Comparison of ENCODE assay signal across 8 cellular contexts in genomic region chr7:3922175-3922635, GRCh38.
DNase-seq lines count a peak whose midpoint lies in the region; ATAC-seq, FAIRE-seq and TF ChIP-seq lines count a peak whose summit lies in the region.

No MANE protein-coding gene starts in this region.

- dilution Hi-C loops in keratinocyte (cut with MboI; ENCODE audit: extremely low pct_ligation_motif_present, low sequenced_read_pairs) = no loop called here

- H3K9ac ChIP-seq in HUES48 (ENCODE audit: low read depth, low read length) (no peak overlapping the region; the same call in 1 of the 2 replicates), keratinocyte (ENCODE audit: control insufficient read depth, extremely low read depth, insufficient read depth, low read length) (peak overlapping the region; percentile 40)

- H3K4me2 ChIP-seq in keratinocyte (ENCODE audit: control insufficient read depth, extremely low read depth, insufficient read depth, low read depth, low read length) = peak overlapping the region; percentile 39

- H2AFZ ChIP-seq in keratinocyte (ENCODE audit: control insufficient read depth, low read length) = peak overlapping the region; percentile 70

- no peaks in the 10 kb centered on the region for H3K27me3 ChIP-seq in HUES48 (ENCODE audit: control insufficient read depth, insufficient read depth, low read length)
- no peaks in the 10 kb centered on the region for H3K27me3 ChIP-seq in body of pancreas
- H3K27me3 ChIP-seq in keratinocyte (ENCODE audit: control insufficient read depth, extremely low read depth, insufficient read depth, low read length) = peaks cover 3% of the 10 kb centered on the region

- DNase-seq in AG04449 (ENCODE audit: low read depth, low spot score) (peak; percentile 31), body of pancreas (peak; percentile 44 to 79 (median 68)), keratinocyte (ENCODE audit: low read depth, low spot score) (peak; percentile 48), urothelium cell line (ENCODE audit: low spot score) (peak; percentile 96), NCI-H1436 (lab: John Stamatoyannopoulos, UW) (no peak), hepatic stellate cell (ENCODE audit: low spot score) (no peak)
- DNase-seq in effector CD8-positive, alpha-beta T cell (lab: John Stamatoyannopoulos, UW) = no peak

- H4K20me1 ChIP-seq in keratinocyte (ENCODE audit: control insufficient read depth, extremely low read depth, insufficient read depth, low read length) = no peaks in the 10 kb centered on the region

- H3K9me3 ChIP-seq in HUES48 (ENCODE audit: control insufficient read depth, insufficient read depth, low read length) (no peaks in the 10 kb centered on the region), body of pancreas (no peaks in the 10 kb centered on the region), keratinocyte (ENCODE audit: control insufficient read depth, low read depth, low read length) (no peaks in the 10 kb centered on the region)

- H3K9me1 ChIP-seq in keratinocyte (ENCODE audit: control insufficient read depth, extremely low read depth, insufficient read depth, low read length) = no peaks in the 10 kb centered on the region

- ATAC-seq in body of pancreas = peak; percentile 72

- 31 to 66% methylated on average over 9 to 10 of the region's 10 CpGs for WGBS in body of pancreas, 2 donors

- H3K27ac ChIP-seq in HUES48 (ENCODE audit: low read depth, low read length) (peak overlapping the region; percentile 36), body of pancreas (no peak overlapping the region), keratinocyte (ENCODE audit: control insufficient read depth, insufficient read depth, low read length) (no peak overlapping the region)

- FAIRE-seq in keratinocyte (lab: Jason Lieb, UNC) (peak; percentile 90), urothelium cell line (lab: Jason Lieb, UNC) (peak; percentile 99)

- H3K4me3 ChIP-seq in AG04449 (ENCODE audit: low read depth, low read length) (no peak overlapping the region), HUES48 (ENCODE audit: low read depth, low read length) (no peak overlapping the region), body of pancreas (no peak overlapping the region), keratinocyte (ENCODE audit: control insufficient read depth in 2 of 3, extremely low read depth in 1 of 3, insufficient read depth in 2 of 3, low read depth in 1 of 3, low read length in 3 of 3) (no peak overlapping the region)

- intact Hi-C loops in body of pancreas (cut with DNase I) = no loop called here

- CTCF ChIA-PET in AG04449 (lab: Yijun Ruan, JAX) = no interaction called here

- POLR2A ChIA-PET in AG04449 (lab: Yijun Ruan, JAX) = no interaction called here

- TF ChIP-seq CTCF in AG04449 (IDR thresholded peaks at IDR 0.05; ENCODE audit: insufficient read depth, low read length, missing control alignments) (no peak), body of pancreas (IDR thresholded peaks at IDR 0.05) (peak in 5 of 7 experiments; percentile 8 to 40 (median 24)), keratinocyte (optimal IDR thresholded peaks at IDR 0.05 in 1 of 3, IDR thresholded peaks at IDR 0.05 in 1 of 3, conservative IDR thresholded peaks at IDR 0.05 in 1 of 3; ENCODE audit: extremely low read depth in 1 of 3, insufficient read depth in 2 of 3, low read length in 3 of 3) (peak; percentile 44 to 73 (median 57))

- H3K36me3 ChIP-seq in HUES48 (ENCODE audit: control insufficient read depth, insufficient read depth, low read length) (no peaks in the 10 kb centered on the region), body of pancreas (replicated peaks in 1 of 2; ENCODE audit: insufficient read depth in 1 of 2, low read depth in 2 of 2) (no peaks in the 10 kb centered on the region), keratinocyte (ENCODE audit: control insufficient read depth in 2 of 2, extremely low read depth in 1 of 2, insufficient read depth in 2 of 2, low read length in 2 of 2) (no peaks in the 10 kb centered on the region)

- no peaks in the 10 kb centered on the region for H3K79me2 ChIP-seq in keratinocyte (ENCODE audit: control insufficient read depth, insufficient read depth, low read length)

- TF ChIP-seq POLR2A in body of pancreas (IDR thresholded peaks at IDR 0.05) = no peak

- H3K4me1 ChIP-seq in HUES48 (ENCODE audit: control insufficient read depth, insufficient read depth, low read length) (peaks cover 7% of the 10 kb centered on the region; the same call in 1 of the 2 replicates), body of pancreas (peaks cover 15% of the 10 kb centered on the region), keratinocyte (ENCODE audit: control insufficient read depth, extremely low read depth, insufficient read depth, low read length) (peaks cover 11% of the 10 kb centered on the region)

Comparison
In these comparisons a context has a peak if more than half of its experiments do, and no peak if none do; other contexts are left out.
1. DNase-seq: peak in AG04449 (single experiment), body of pancreas (4 of 4), keratinocyte (single experiment) and urothelium cell line (single experiment); none in NCI-H1436 (single experiment), hepatic stellate cell (single experiment) and effector CD8-positive, alpha-beta T cell (single experiment).